In the genomic region with DNA sequence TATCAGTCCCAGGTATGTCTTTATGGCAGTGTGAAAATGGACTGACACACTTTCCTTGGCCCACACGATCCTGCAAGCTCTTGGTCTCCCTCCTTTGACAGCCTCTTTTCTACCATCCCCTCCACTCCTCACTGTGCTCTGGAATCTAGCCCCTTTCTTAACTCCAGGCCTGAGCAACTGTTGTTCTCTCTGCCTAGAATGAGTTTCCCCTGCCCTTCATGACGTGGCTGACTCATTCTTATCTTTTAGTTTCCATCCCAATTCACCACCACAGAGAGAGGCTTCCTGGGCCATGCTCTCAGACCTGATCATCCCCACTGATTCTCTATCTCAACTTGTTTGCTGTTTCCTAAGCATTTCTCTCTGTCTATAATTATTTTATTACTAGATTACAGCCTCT, we compare ENCODE assay signal across 15 cellular contexts.
DNase-seq lines count a peak whose midpoint lies in the region; ATAC-seq and TF ChIP-seq lines count a peak whose summit lies in the region.
"Had no signal": no experiment of that assay in that cellular context is flagged by ENCODE, and none has a peak within 500 bp of the region (broad histone marks: within the 10 kb centered on the region; RNA-seq: fewer than 3 reads in every experiment).

No MANE protein-coding gene starts in this region.

- peak overlapping the region; percentile 55 to 86; a peak in 3 of 4 replicates for H4K8ac ChIP-seq in IMR-90 (ENCODE audit: low read depth in 2 of 2, low read length in 2 of 2)

- intact Hi-C loops in IMR-90 (cut with micrococcal nuclease): no loop called here

- peak overlapping the region; percentile 87 for H2BK120ac ChIP-seq in IMR-90 (ENCODE audit: low read depth, low read length)

- dilution Hi-C loops in IMR-90 (cut with HindIII; ENCODE audit: low sequenced_read_pairs, unreplicated experiment): no loop called here

- no peak overlapping the region for H3K4me2 ChIP-seq in IMR-90 (ENCODE audit: low read depth, low read length)

- H3K4me1 ChIP-seq in IMR-90 (ENCODE audit: control insufficient read depth, insufficient read depth, low read length): peaks cover 20% of the 10 kb centered on the region
- H3K4me1 ChIP-seq in SJCRH30: peaks cover 10% of the 10 kb centered on the region
- H3K4me1 ChIP-seq: breast epithelium, pancreas, Peyer's patch had no signal

- in situ Hi-C loops in IMR-90 (cut with MboI; ENCODE audit: low sequenced_read_pairs): no loop called here

- H3K36me3 Mint-ChIP-seq in neural crest cell (ENCODE audit: low read depth): peaks cover 10% of the 10 kb centered on the region
- H3K36me3 Mint-ChIP-seq: type B pancreatic cell had no signal

- H3K9ac ChIP-seq in IMR-90 (ENCODE audit: low read depth, low read length): no peak overlapping the region; the same call in 1 of the 2 replicates

- H2BK20ac ChIP-seq in IMR-90 (ENCODE audit: low read depth, low read length): peak overlapping the region; percentile 93

- WGBS in IMR-90 (ENCODE audit: extremely low coverage in 2 of 2, insufficient read length in 1 of 2), 2 experiments: no CpG with 5 or more reads among the region's 2 CpGs

- H3K27ac ChIP-seq in IMR-90 (ENCODE audit: insufficient read depth, low read length) (0 out of 2 replicates have a peak overlapping the region, but pooled peaks have one; percentile 7), SJCRH30 (no peak overlapping the region)
- H3K27ac ChIP-seq: breast epithelium, pancreas, Peyer's patch had no signal

- TF ChIP-seq CTCF in IMR-90 (conservative IDR thresholded peaks at IDR 0.05; ENCODE audit: low read depth, low read length): no peak
- no peak for TF ChIP-seq CTCF in neural crest cell (conservative IDR thresholded peaks at IDR 0.05)

- no peaks in the 10 kb centered on the region for H3K27me3 ChIP-seq in IMR-90 (ENCODE audit: control insufficient read depth, insufficient read depth, low read length)
- H3K27me3 ChIP-seq in SJCRH30: no peaks in the 10 kb centered on the region
- H3K27me3 ChIP-seq: breast epithelium, pancreas, Peyer's patch had no signal

- peak overlapping the region; percentile 33 for H2AFZ ChIP-seq in IMR-90 (replicated peaks; ENCODE audit: low read length, poor library complexity)

- POLR2A ChIA-PET in IMR-90 (lab: Charles Lee; ENCODE audit: unreplicated experiment): no interaction called here

- peak overlapping the region; percentile 85; the same call in 1 of the 3 replicates for H2BK15ac ChIP-seq in IMR-90 (ENCODE audit: low read depth, low read length)

- peaks cover 0 to 18% of the 10 kb centered on the region in 2 experiments; a peak in 2 of 4 replicates for H3K79me1 ChIP-seq in IMR-90 (ENCODE audit: low read depth in 1 of 2, low read length in 2 of 2)

- H4K20me1 ChIP-seq in IMR-90 (ENCODE audit: insufficient read depth, low read length): no peaks in the 10 kb centered on the region

- H2AK5ac ChIP-seq in IMR-90 (ENCODE audit: low read depth, low read length): peak overlapping the region; percentile 79

- H3K4me3 ChIP-seq in IMR-90 (ENCODE audit: insufficient read depth, low read depth, low read length) (no peak overlapping the region), SJCRH30 (no peak overlapping the region)
- H3K4me3 ChIP-seq: breast epithelium, pancreas, Peyer's patch had no signal

- H4K5ac ChIP-seq in IMR-90 (ENCODE audit: low read depth, low read length): peak overlapping the region; percentile 89; the same call in 1 of the 2 replicates

- TF ChIP-seq POLR2A in IMR-90 (IDR thresholded peaks at IDR 0.05; ENCODE audit: low read depth, low read length): no peak

- no peak for TF ChIP-seq RAD21 in IMR-90 (IDR thresholded peaks at IDR 0.05; ENCODE audit: low read length)

- BruUV-seq in IMR-90 (replicated peaks; lab: Mats Ljungman, UMichigan): no TSS peak

- H3K4ac ChIP-seq in IMR-90 (ENCODE audit: low read depth, low read length): peak overlapping the region; percentile 90

- peak overlapping the region; percentile 75 for H4K91ac ChIP-seq in IMR-90 (ENCODE audit: insufficient read depth, low read depth, low read length)

- peaks cover 13% of the 10 kb centered on the region for H3K9me3 Mint-ChIP-seq in neural crest cell

- H3K4me1 Mint-ChIP-seq in neural crest cell: peaks cover 8% of the 10 kb centered on the region

- H3K23ac ChIP-seq in IMR-90 (ENCODE audit: low read depth, low read length): peak overlapping the region; percentile 28; the same call in 1 of the 2 replicates

- H2BK5ac ChIP-seq in IMR-90 (ENCODE audit: low read depth, low read length, poor library complexity, severe bottlenecking): peak overlapping the region; percentile 79

- H3K14ac ChIP-seq in IMR-90 (replicated peaks; ENCODE audit: low read depth, low read length): peak overlapping the region; percentile 85

- H3K27me3 Mint-ChIP-seq in neural crest cell (ENCODE audit: low read depth): peaks cover 2% of the 10 kb centered on the region
- H3K27me3 Mint-ChIP-seq: type B pancreatic cell had no signal

- H3K9me3 ChIP-seq in IMR-90 (ENCODE audit: control insufficient read depth, insufficient read depth, low read length) (no peaks in the 10 kb centered on the region), SJCRH30 (replicated peaks) (no peaks in the 10 kb centered on the region; the same call in 1 of the 2 replicates)
- H3K9me3 ChIP-seq: breast epithelium, pancreas, Peyer's patch had no signal

- H3K18ac ChIP-seq in IMR-90 (ENCODE audit: low read depth, low read length): peak overlapping the region; percentile 96

- peaks cover 20% of the 10 kb centered on the region for H3K9me1 ChIP-seq in IMR-90 (ENCODE audit: insufficient read depth, low read length)

- no peak overlapping the region for H3K4me3 Mint-ChIP-seq in neural crest cell
- H3K4me3 Mint-ChIP-seq: type B pancreatic cell had no signal

- H2AK9ac ChIP-seq in IMR-90 (replicated peaks; ENCODE audit: low read depth, low read length, poor library complexity): peak overlapping the region; percentile 10

- peak overlapping the region; percentile 53 for H3K27ac Mint-ChIP-seq in neural crest cell (ENCODE audit: unreplicated experiment)
- H3K27ac Mint-ChIP-seq: type B pancreatic cell had no signal

- H3K56ac ChIP-seq in IMR-90 (ENCODE audit: extremely low read depth, insufficient read depth, low read length): no peak overlapping the region

- CTCF ChIA-PET in IMR-90 (lab: Yijun Ruan, JAX): no interaction called here

- no peaks in the 10 kb centered on the region for H3K36me3 ChIP-seq in IMR-90 (ENCODE audit: control insufficient read depth, insufficient read depth, low read length)
- H3K36me3 ChIP-seq in SJCRH30: no peaks in the 10 kb centered on the region
- H3K36me3 ChIP-seq: breast epithelium, pancreas, Peyer's patch had no signal

- peak; percentile 55 for ATAC-seq in IMR-90 (ENCODE audit: low read depth)
- ATAC-seq: pancreas had no signal

- DNase-seq in activated CD4-positive, alpha-beta T cell treated with anti-CD3 and anti-CD28 coated beads for 48 hours: peak; percentile 46
- DNase-seq in activated CD4-positive, alpha-beta T cell treated with anti-CD3 and anti-CD28 coated beads, Interleukin-2, amount 50 U/mL, for 1 hour: no peak
- DNase-seq in IMR-90: peak; percentile 72
- DNase-seq in amniotic epithelial cell (ENCODE audit: low read depth): peak; percentile 81
- DNase-seq in neural crest cell (ENCODE audit: low read depth, low spot score): no peak
- no peak for DNase-seq in SJCRH30
- no peak for DNase-seq in NCI-H2196 treated with DMSO at 0.1 percent for 48 hours (lab: John Stamatoyannopoulos, UW; ENCODE audit: unreplicated experiment)
- no peak for DNase-seq in NCI-H2107 treated with DMSO at 0.1 percent for 48 hours (lab: John Stamatoyannopoulos, UW; ENCODE audit: unreplicated experiment)
- DNase-seq: hippocampal formation, NCI-H1417 treated with DMSO at 0.1 percent for 48 hours, NCI-H524, pancreas, Peyer's patch had no signal

TF ChIP-seq in IMR-90, 13 proteins besides CTCF, POLR2A, EP300 and RAD21:
- TF ChIP-seq MXI1 (IDR thresholded peaks at IDR 0.05; ENCODE audit: borderline replicate concordance, low read depth, low read length) (no peak), SMC3 (IDR thresholded peaks at IDR 0.05; ENCODE audit: low read depth, low read length) (no peak), RCOR1 (IDR thresholded peaks at IDR 0.05; ENCODE audit: insufficient replicate concordance, low read length) (no peak), FOS (IDR thresholded peaks at IDR 0.05; ENCODE audit: low read depth, low read length) (no peak), MAZ (IDR thresholded peaks at IDR 0.05; ENCODE audit: borderline replicate concordance, low read depth, low read length) (no peak), NFE2L2 (IDR thresholded peaks at IDR 0.05; ENCODE audit: low read depth, low read length) (no peak), CEBPB (IDR thresholded peaks at IDR 0.05; ENCODE audit: low read depth, low read length) (no peak), BHLHE40 (IDR thresholded peaks at IDR 0.05; ENCODE audit: low read depth, low read length) (no peak), RFX5 (IDR thresholded peaks at IDR 0.05; ENCODE audit: low read depth, low read length) (no peak), CHD1 (IDR thresholded peaks at IDR 0.05; ENCODE audit: low read depth, low read length) (no peak), MAFK (IDR thresholded peaks at IDR 0.05; ENCODE audit: low read depth, low read length) (no peak)
- TF ChIP-seq, protein P1, sequence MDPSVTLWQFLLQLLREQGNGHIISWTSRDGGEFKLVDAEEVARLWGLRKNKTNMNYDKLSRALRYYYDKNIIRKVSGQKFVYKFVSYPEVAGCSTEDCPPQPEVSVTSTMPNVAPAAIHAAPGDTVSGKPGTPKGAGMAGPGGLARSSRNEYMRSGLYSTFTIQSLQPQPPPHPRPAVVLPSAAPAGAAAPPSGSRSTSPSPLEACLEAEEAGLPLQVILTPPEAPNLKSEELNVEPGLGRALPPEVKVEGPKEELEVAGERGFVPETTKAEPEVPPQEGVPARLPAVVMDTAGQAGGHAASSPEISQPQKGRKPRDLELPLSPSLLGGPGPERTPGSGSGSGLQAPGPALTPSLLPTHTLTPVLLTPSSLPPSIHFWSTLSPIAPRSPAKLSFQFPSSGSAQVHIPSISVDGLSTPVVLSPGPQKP (IDR thresholded peaks at IDR 0.05; ENCODE audit: borderline replicate concordance, low read depth, low read length): no peak
- TF ChIP-seq, protein P2, sequence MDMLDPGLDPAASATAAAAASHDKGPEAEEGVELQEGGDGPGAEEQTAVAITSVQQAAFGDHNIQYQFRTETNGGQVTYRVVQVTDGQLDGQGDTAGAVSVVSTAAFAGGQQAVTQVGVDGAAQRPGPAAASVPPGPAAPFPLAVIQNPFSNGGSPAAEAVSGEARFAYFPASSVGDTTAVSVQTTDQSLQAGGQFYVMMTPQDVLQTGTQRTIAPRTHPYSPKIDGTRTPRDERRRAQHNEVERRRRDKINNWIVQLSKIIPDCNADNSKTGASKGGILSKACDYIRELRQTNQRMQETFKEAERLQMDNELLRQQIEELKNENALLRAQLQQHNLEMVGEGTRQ (IDR thresholded peaks at IDR 0.05; ENCODE audit: low read depth, low read length): no peak
TF ChIP-seq in IMR-90: peak in this region for 0.

Comparison
In these comparisons a context has a peak if more than half of its experiments do, and no peak if none do; other contexts are left out.
1. DNase-seq: peak in activated CD4-positive, alpha-beta T cell treated with anti-CD3 and anti-CD28 coated beads for 48 hours (single experiment), IMR-90 (single experiment) and amniotic epithelial cell (single experiment); none in activated CD4-positive, alpha-beta T cell treated with anti-CD3 and anti-CD28 coated beads, Interleukin-2, amount 50 U/mL, for 1 hour (single experiment), neural crest cell (single experiment), SJCRH30 (0 of 2), NCI-H2196 treated with DMSO at 0.1 percent for 48 hours (single experiment) and NCI-H2107 treated with DMSO at 0.1 percent for 48 hours (single experiment).